ENCODE assay signal across 9 cellular contexts in the genomic region with DNA sequence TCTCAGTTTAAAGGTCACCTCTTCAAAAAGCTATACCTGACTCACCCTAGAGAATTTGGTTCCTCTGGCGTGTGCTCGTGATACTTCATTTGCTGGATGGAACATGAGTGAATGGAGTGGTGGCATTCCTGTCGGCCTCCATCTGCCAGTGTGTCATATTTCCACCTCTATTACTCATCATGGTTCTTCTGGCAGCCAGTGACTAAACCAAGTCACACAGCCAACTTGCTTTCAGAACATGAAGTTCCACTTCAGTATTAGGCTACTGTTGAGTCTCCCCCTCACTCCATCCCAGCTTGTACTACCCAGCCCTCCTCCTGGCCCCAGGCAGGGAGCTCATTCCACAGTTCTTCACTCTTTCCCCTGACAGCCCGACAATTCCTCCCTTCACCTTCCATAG.
DNase-seq lines count a peak whose midpoint lies in the region; ATAC-seq and TF ChIP-seq lines count a peak whose summit lies in the region.
"Had no signal": no experiment of that assay in that cellular context is flagged by ENCODE, and none has a peak within 500 bp of the region (broad histone marks: within the 10 kb centered on the region; RNA-seq: fewer than 3 reads in every experiment).

No MANE protein-coding gene starts in this region.

- no peaks in the 10 kb centered on the region for H3K27me3 ChIP-seq in WERI-Rb-1 (ENCODE audit: insufficient read depth, low read depth, severe bottlenecking)

- no peak overlapping the region for H3K27ac ChIP-seq in WERI-Rb-1
- H3K27ac ChIP-seq: prostate gland had no signal

- TF ChIP-seq CTCF in cardiac fibroblast (IDR thresholded peaks at IDR 0.05; ENCODE audit: low read depth, low read length) (no peak), WERI-Rb-1 (IDR thresholded peaks at IDR 0.05; ENCODE audit: low read depth, low read length) (no peak)

- H3K4me3 ChIP-seq in cardiac fibroblast (replicated peaks in 1 of 2; ENCODE audit: low read depth in 2 of 2, low read length in 2 of 2) (no peak overlapping the region), WERI-Rb-1 (ENCODE audit: low read depth, low read length) (no peak overlapping the region)
- H3K4me3 ChIP-seq: prostate gland had no signal

- no peak for ATAC-seq in HG02759 (IDR thresholded peaks at IDR 0.05; ENCODE audit: unreplicated experiment)

- H3K9me3 ChIP-seq in WERI-Rb-1 (ENCODE audit: severe bottlenecking): no peaks in the 10 kb centered on the region
- H3K9me3 ChIP-seq: prostate gland had no signal

- DNase-seq in AG20443 (ENCODE audit: low spot score) (peak; percentile 85), HT1080 (ENCODE audit: low read depth) (peak; percentile 95), cardiac fibroblast (ENCODE audit: low read depth in 2 of 2) (peak; percentile 62 to 96), lung microvascular endothelial cell (ENCODE audit: low read depth in 2 of 2) (peak; percentile 40 to 96), NCI-H748 treated with DMSO at 0.1 percent for 48 hours (lab: John Stamatoyannopoulos, UW) (no peak), globus pallidus (ENCODE audit: low spot score) (no peak), WERI-Rb-1 (no peak)

- no peaks in the 10 kb centered on the region for H3K36me3 ChIP-seq in WERI-Rb-1
- H3K36me3 ChIP-seq: prostate gland had no signal

Comparison
In these comparisons a context has a peak if more than half of its experiments do, and no peak if none do; other contexts are left out.
1. DNase-seq: peak in AG20443 (single experiment), HT1080 (single experiment), cardiac fibroblast (2 of 2) and lung microvascular endothelial cell (2 of 2); none in NCI-H748 treated with DMSO at 0.1 percent for 48 hours (single experiment), globus pallidus (single experiment) and WERI-Rb-1 (single experiment).